39 cellular contexts compared by ENCODE assay signal in genomic region chr6:147463651-147464050, GRCh38. TPM values are rescaled to one million over a fixed set of nuclear protein-coding genes. Genes with fewer than 3 reads are reported as not detected.
"Had no signal": no experiment of that assay in that cellular context is flagged by ENCODE, and none has a peak within 500 bp of the region (broad histone marks: within the 10 kb centered on the region; RNA-seq: fewer than 3 reads in every experiment).

No MANE protein-coding gene starts in this region.

- H3K9me3 Mint-ChIP-seq: activated naive CD4-positive, alpha-beta T cell treated with anti-CD3 and anti-CD28 coated beads for 36 hours; activated naive CD4-positive, alpha-beta T cell treated with anti-CD3 and anti-CD28 coated beads, Interleukin-2, amount 10 ng/mL, durations not matched to agents 7 days and 5 days; activated naive CD8-positive, alpha-beta T cell treated with anti-CD3 and anti-CD28 coated beads, Interleukin-2, amount 10 ng/mL, durations not matched to agents 7 days and 5 days; activated T-cell treated with anti-CD3 and anti-CD28 coated beads, Interleukin-2, amount 50 U/mL, for 24 hours; activated T-cell treated with anti-CD3 and anti-CD28 coated beads, Interleukin-2, amount 50 U/mL, for 4 hours; activated T-helper 1 cell treated with anti-CD3 and anti-CD28 coated beads, Interleukin-12 subunit alpha, Interleukin-12 subunit beta, Interleukin-2, Interleukin-4 antibody, amounts not matched to agents 30 ng/mL and 10 ng/mL and 1 ng/mL, durations not matched to agents 14 hours and 24 hours and 36 hours; central memory CD8-positive, alpha-beta T cell had no signal

- H3K4me3 Mint-ChIP-seq: activated naive CD4-positive, alpha-beta T cell treated with anti-CD3 and anti-CD28 coated beads for 36 hours; activated naive CD4-positive, alpha-beta T cell treated with anti-CD3 and anti-CD28 coated beads, Interleukin-2, amount 10 ng/mL, durations not matched to agents 7 days and 5 days; activated naive CD4-positive, alpha-beta T cell treated with anti-CD3 and anti-CD28 coated beads, Interleukin-2, amount 50 U/mL, for 24 hours; activated naive CD8-positive, alpha-beta T cell; activated naive CD8-positive, alpha-beta T cell treated with anti-CD3 and anti-CD28 coated beads for 36 hours; activated naive CD8-positive, alpha-beta T cell treated with anti-CD3 and anti-CD28 coated beads, Interleukin-2, amount 10 ng/mL, durations not matched to agents 7 days and 5 days; activated naive CD8-positive, alpha-beta T cell treated with anti-CD3 and anti-CD28 coated beads, Interleukin-2, amount 50 U/mL, for 24 hours; activated T-cell treated with anti-CD3 and anti-CD28 coated beads, Interleukin-2, amount 50 U/mL, for 24 hours; activated T-cell treated with anti-CD3 and anti-CD28 coated beads, Interleukin-2, amount 50 U/mL, for 4 hours; activated T-cell treated with anti-CD3 and anti-CD28 coated beads, Interleukin-2, amount 50 U/mL, for 72 hours; activated T-helper 1 cell treated with anti-CD3 and anti-CD28 coated beads, Interleukin-12 subunit alpha, Interleukin-12 subunit beta, Interleukin-2, Interleukin-4 antibody, amounts not matched to agents 30 ng/mL and 10 ng/mL and 1 ng/mL, durations not matched to agents 14 hours and 24 hours and 36 hours; activated T-helper 17 cell treated with anti-CD3 and anti-CD28 coated beads, Interleukin-2, amount 50 U/mL, for 72 hours; brain; central memory CD8-positive, alpha-beta T cell had no signal

- H3K36me3 Mint-ChIP-seq: activated naive CD4-positive, alpha-beta T cell treated with anti-CD3 and anti-CD28 coated beads, Interleukin-2, amount 10 ng/mL, durations not matched to agents 7 days and 5 days; activated naive CD4-positive, alpha-beta T cell treated with anti-CD3 and anti-CD28 coated beads, Interleukin-2, amount 50 U/mL, for 24 hours; activated naive CD8-positive, alpha-beta T cell; activated naive CD8-positive, alpha-beta T cell treated with anti-CD3 and anti-CD28 coated beads for 36 hours; activated naive CD8-positive, alpha-beta T cell treated with anti-CD3 and anti-CD28 coated beads, Interleukin-2, amount 10 ng/mL, durations not matched to agents 7 days and 5 days; brain had no signal

- H3K27ac Mint-ChIP-seq: activated naive CD4-positive, alpha-beta T cell treated with anti-CD3 and anti-CD28 coated beads for 36 hours; activated naive CD4-positive, alpha-beta T cell treated with anti-CD3 and anti-CD28 coated beads, Interleukin-2, amount 10 ng/mL, durations not matched to agents 7 days and 5 days; activated naive CD4-positive, alpha-beta T cell treated with anti-CD3 and anti-CD28 coated beads, Interleukin-2, amount 50 U/mL, for 24 hours; activated naive CD4-positive, alpha-beta T cell treated with anti-CD3 and anti-CD28 coated beads, Interleukin-2, amount 50 U/mL, for 72 hours; activated naive CD8-positive, alpha-beta T cell; activated naive CD8-positive, alpha-beta T cell treated with anti-CD3 and anti-CD28 coated beads for 36 hours; activated naive CD8-positive, alpha-beta T cell treated with anti-CD3 and anti-CD28 coated beads, Interleukin-2, amount 10 ng/mL, durations not matched to agents 7 days and 5 days; activated naive CD8-positive, alpha-beta T cell treated with anti-CD3 and anti-CD28 coated beads, Interleukin-2, amount 50 U/mL, for 24 hours; activated T-cell treated with anti-CD3 and anti-CD28 coated beads, Interleukin-2, amount 50 U/mL, for 24 hours; activated T-cell treated with anti-CD3 and anti-CD28 coated beads, Interleukin-2, amount 50 U/mL, for 72 hours; activated T-helper 1 cell treated with anti-CD3 and anti-CD28 coated beads, Interleukin-12 subunit alpha, Interleukin-12 subunit beta, Interleukin-2, Interleukin-4 antibody, amounts not matched to agents 30 ng/mL and 10 ng/mL and 1 ng/mL, durations not matched to agents 14 hours and 24 hours and 36 hours; activated T-helper 17 cell treated with anti-CD3 and anti-CD28 coated beads, Interleukin-2, amount 50 U/mL, for 72 hours; brain had no signal

- FAIRE-seq: astrocyte, bronchial epithelial cell had no signal

- H3K27me3 ChIP-seq: adrenal gland, ascending aorta, body of pancreas, brain microvascular endothelial cell, breast epithelium, cardiac muscle cell had no signal

- ATAC-seq: activated naive CD4-positive, alpha-beta T cell treated with anti-CD3 and anti-CD28 coated beads, Interleukin-2, amount 50 U/mL, for 72 hours; activated naive CD8-positive, alpha-beta T cell treated with anti-CD3 and anti-CD28 coated beads, Interleukin-2, amount 50 U/mL, for 24 hours; activated T-cell treated with anti-CD3 and anti-CD28 coated beads, Interleukin-2, amount 50 U/mL, for 4 hours; activated T-cell treated with anti-CD3 and anti-CD28 coated beads, Interleukin-2, amount 50 U/mL, for 72 hours; activated T-helper 17 cell treated with anti-CD3 and anti-CD28 coated beads, Interleukin-2, amount 50 U/mL, for 72 hours; body of pancreas had no signal

- H3K4me3 ChIP-seq: adrenal gland, ascending aorta, body of pancreas, breast epithelium, cardiac muscle cell had no signal

- H3K36me3 ChIP-seq: adrenal gland, ascending aorta, brain microvascular endothelial cell, breast epithelium, cardiac muscle cell had no signal

- H3K4me1 ChIP-seq: adrenal gland, ascending aorta, body of pancreas, breast epithelium had no signal

- DNase-seq: activated effector memory CD4-positive, alpha-beta T cell treated with anti-CD3 and anti-CD28 coated beads, Interleukin-2, amount 50 U/mL, for 16 hours; activated effector memory CD4-positive, alpha-beta T cell treated with Interleukin-2 at 50 U/mL for 16 hours; activated gamma-delta T cell; activated gamma-delta T cell treated with Interleukin-2 at 50 U/mL for 16 hours; activated naive CD4-positive, alpha-beta T cell; activated naive CD4-positive, alpha-beta T cell treated with anti-CD3 and anti-CD28 coated beads for 36 hours; activated naive CD4-positive, alpha-beta T cell treated with anti-CD3 and anti-CD28 coated beads, Interleukin-2, amount 10 ng/mL, durations not matched to agents 7 days and 5 days; activated naive CD4-positive, alpha-beta T cell treated with anti-CD3 and anti-CD28 coated beads, Interleukin-2, amount 50 U/mL, for 16 hours; activated naive CD4-positive, alpha-beta T cell treated with Interleukin-2 at 50 U/mL for 16 hours; activated naive CD8-positive, alpha-beta T cell treated with anti-CD3 and anti-CD28 coated beads for 36 hours; activated naive CD8-positive, alpha-beta T cell treated with anti-CD3 and anti-CD28 coated beads, Interleukin-2, amount 10 ng/mL, durations not matched to agents 7 days and 5 days; activated naive CD8-positive, alpha-beta T cell treated with anti-CD3 and anti-CD28 coated beads, Interleukin-2, amount 50 U/mL, for 24 hours; activated T-cell treated with anti-CD3 and anti-CD28 coated beads, Interleukin-2, amount 50 U/mL, for 1 hour; activated T-cell treated with anti-CD3 and anti-CD28 coated beads, Interleukin-2, amount 50 U/mL, for 24 hours; activated T-cell treated with anti-CD3 and anti-CD28 coated beads, Interleukin-2, amount 50 U/mL, for 4 hours; activated T-cell treated with anti-CD3 and anti-CD28 coated beads, Interleukin-2, amount 50 U/mL, for 48 hours; activated T-cell treated with anti-CD3 and anti-CD28 coated beads, Interleukin-2, amount 50 U/mL, for 72 hours; adrenal gland; amniotic stem cell; amygdala; anterior cingulate cortex; aorta; body of pancreas; brain microvascular endothelial cell; caudate nucleus; central memory CD4-positive, alpha-beta T cell; cerebellar nuclear complex had no signal

- H3K4me1 Mint-ChIP-seq: activated naive CD4-positive, alpha-beta T cell treated with anti-CD3 and anti-CD28 coated beads, Interleukin-2, amount 10 ng/mL, durations not matched to agents 7 days and 5 days; activated naive CD4-positive, alpha-beta T cell treated with anti-CD3 and anti-CD28 coated beads, Interleukin-2, amount 50 U/mL, for 24 hours; activated naive CD8-positive, alpha-beta T cell treated with anti-CD3 and anti-CD28 coated beads for 36 hours; activated naive CD8-positive, alpha-beta T cell treated with anti-CD3 and anti-CD28 coated beads, Interleukin-2, amount 10 ng/mL, durations not matched to agents 7 days and 5 days; activated naive CD8-positive, alpha-beta T cell treated with anti-CD3 and anti-CD28 coated beads, Interleukin-2, amount 50 U/mL, for 24 hours; activated T-helper 17 cell treated with anti-CD3 and anti-CD28 coated beads, Interleukin-2, amount 50 U/mL, for 72 hours; central memory CD8-positive, alpha-beta T cell had no signal

- H3K27me3 Mint-ChIP-seq: activated naive CD4-positive, alpha-beta T cell treated with anti-CD3 and anti-CD28 coated beads, Interleukin-2, amount 10 ng/mL, durations not matched to agents 7 days and 5 days had no signal

- H3K9me3 ChIP-seq: adrenal gland, ascending aorta, body of pancreas had no signal

- H3K27ac ChIP-seq: adrenal gland, ascending aorta, body of pancreas, brain microvascular endothelial cell, breast epithelium, cardiac muscle cell had no signal

RNA-seq across cellular contexts. Expression of gene SAMD5, which starts 44.8 kb away (rescaled TPM):
- total RNA-seq: activated naive CD4-positive, alpha-beta T cell treated with anti-CD3 and anti-CD28 coated beads for 36 hours; activated naive CD4-positive, alpha-beta T cell treated with anti-CD3 and anti-CD28 coated beads, Interleukin-2, amount 50 U/mL, for 72 hours; activated naive CD8-positive, alpha-beta T cell treated with anti-CD3 and anti-CD28 coated beads for 36 hours; activated naive CD8-positive, alpha-beta T cell treated with anti-CD3 and anti-CD28 coated beads, Interleukin-2, amount 10 ng/mL, durations not matched to agents 7 days and 5 days; activated T-cell treated with anti-CD3 and anti-CD28 coated beads, Interleukin-2, amount 50 U/mL, for 4 hours; activated T-helper 17 cell treated with anti-CD3 and anti-CD28 coated beads, Interleukin-2, amount 50 U/mL, for 72 hours had no signal
